ENCODE assay signal across 13 cellular contexts in the genomic region with DNA sequence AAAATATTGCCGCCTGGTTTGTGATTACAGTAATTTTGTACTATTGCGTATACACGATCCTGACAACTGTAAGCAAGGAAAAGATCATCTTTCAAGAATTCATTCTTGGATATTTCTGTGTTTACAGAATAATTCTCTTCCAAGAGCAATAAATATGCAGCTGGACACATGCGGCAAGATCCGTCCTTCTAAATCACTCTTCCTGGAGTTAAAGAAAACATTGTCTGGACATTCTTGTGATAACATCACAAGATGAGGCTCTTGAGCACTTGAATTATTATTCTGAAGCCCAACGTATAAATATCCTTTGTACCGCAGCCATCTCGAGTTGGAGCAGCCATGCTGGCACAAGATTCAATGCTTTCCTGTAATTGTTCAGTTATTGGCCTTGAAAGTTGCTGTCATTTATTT. TPM values are rescaled to one million over a fixed set of nuclear protein-coding genes. Genes with fewer than 3 reads are reported as not detected.
DNase-seq lines count a peak whose midpoint lies in the region; ATAC-seq and TF ChIP-seq lines count a peak whose summit lies in the region.
"Had no signal": no experiment of that assay in that cellular context is flagged by ENCODE, and none has a peak within 500 bp of the region (broad histone marks: within the 10 kb centered on the region; RNA-seq: fewer than 3 reads in every experiment).

No MANE protein-coding gene starts in this region.

- intact Hi-C loops in breast epithelium (cut with DNase I; ENCODE audit: low total_unique reads) (no loop called here), stomach (cut with DNase I; ENCODE audit: low total_unique reads) (no loop called here)

- H3K4me1 ChIP-seq in HEK293 (ENCODE audit: control insufficient read depth, insufficient read depth, low read length) (peaks cover 8% of the 10 kb centered on the region), breast epithelium (peaks cover 0 to 13% of the 10 kb centered on the region in 2 donors), hepatocyte (ENCODE audit: insufficient read depth) (peaks cover 6% of the 10 kb centered on the region), stomach (peaks cover 29 to 98% (median 67%) of the 10 kb centered on the region in 4 donors)

- H3K27ac ChIP-seq in HEK293 (ENCODE audit: extremely low read depth, low read depth, low read length) = peak overlapping the region; percentile 39; the same call in 1 of the 2 replicates
- peak overlapping the region; percentile 69 to 81 for H3K27ac ChIP-seq in breast epithelium
- peak overlapping the region; percentile 51 for H3K27ac ChIP-seq in hepatocyte
- peak overlapping the region in 4 of 5 donors; percentile 48 to 93 (median 84) for H3K27ac ChIP-seq in stomach

- no peak for ATAC-seq in HG03521 (IDR thresholded peaks at IDR 0.05; ENCODE audit: unreplicated experiment)
- ATAC-seq in activated CD4-positive, CD25-positive, alpha-beta regulatory T cell treated with anti-CD3 and anti-CD28 coated beads, Interleukin-2, amount 50 U/mL, for 24 hours = no peak
- ATAC-seq: GM23338 had no signal

- no peaks in the 10 kb centered on the region for H3K9me3 ChIP-seq in HEK293 (ENCODE audit: control insufficient read depth, insufficient read depth, low read depth, low read length)
- no peaks in the 10 kb centered on the region for H3K9me3 ChIP-seq in breast epithelium
- H3K9me3 ChIP-seq in hepatocyte (ENCODE audit: low read depth) = no peaks in the 10 kb centered on the region
- H3K9me3 ChIP-seq in stomach = no peaks in the 10 kb centered on the region

- H3K27me3 ChIP-seq in breast epithelium (no peaks in the 10 kb centered on the region), hepatocyte (no peaks in the 10 kb centered on the region), stomach (no peaks in the 10 kb centered on the region)

- TF ChIP-seq CTCF in HEK293 (tag by site-specific recombination; IDR thresholded peaks at IDR 0.05) (no peak), breast epithelium (IDR thresholded peaks at IDR 0.05) (no peak), hepatocyte (IDR thresholded peaks at IDR 0.05; ENCODE audit: poor library complexity) (no peak), stomach (IDR thresholded peaks at IDR 0.05) (no peak)

- CTCF ChIA-PET in HEK293 (lab: Yijun Ruan, JAX) = interaction anchor here (0.9 kb wide), 1 partner anchor 20 kb away, joined by 6 read pairs; no protein-coding TSS in a partner anchor

- H3K36me3 ChIP-seq in HEK293 (ENCODE audit: control insufficient read depth in 2 of 2, insufficient read depth in 1 of 2, low read length in 2 of 2) (peaks cover 10 to 39% of the 10 kb centered on the region in 2 experiments), breast epithelium (no peaks in the 10 kb centered on the region), hepatocyte (replicated peaks; ENCODE audit: insufficient read depth, low read depth) (no peaks in the 10 kb centered on the region), stomach (peaks cover 11 to 42% (median 22%) of the 10 kb centered on the region in 4 donors)

- no peak for TF ChIP-seq POLR2A in breast epithelium (IDR thresholded peaks at IDR 0.05)
- no peak for TF ChIP-seq POLR2A in stomach (IDR thresholded peaks at IDR 0.05)

- TF ChIP-seq EP300 in stomach (IDR thresholded peaks at IDR 0.05) = no peak

- no peak overlapping the region for H2AFZ ChIP-seq in hepatocyte
- H2AFZ ChIP-seq: GM23338 had no signal

- 53% methylated on average over 8 of the region's 8 CpGs for WGBS in hepatocyte (ENCODE audit: low lambda C conversion rate, missing lambda C conversion rate)
- 49 to 69% (median 62%) methylated on average over 8 of the region's 8 CpGs for WGBS in stomach, 5 donors

- peak overlapping the region; percentile 1 for H3K4me2 ChIP-seq in hepatocyte
- H3K4me2 ChIP-seq: GM23338 had no signal

- POLR2A ChIA-PET in HEK293 (lab: Yijun Ruan, JAX) = interaction anchor here (2.1 to 3.2 kb wide), 2 partner anchors 10 to 15 kb away, joined by 9 to 11 read pairs; a partner anchor contains a TSS

- H4K20me1 ChIP-seq in hepatocyte (ENCODE audit: insufficient read depth, poor library complexity, severe bottlenecking) = no peaks in the 10 kb centered on the region

- peaks cover 14% of the 10 kb centered on the region for H3K79me2 ChIP-seq in hepatocyte

- H3K4me3 ChIP-seq in HEK293 (ENCODE audit: low read depth, low read length) (no peak overlapping the region), breast epithelium (peak overlapping the region in 1 of 3 donors; percentile 25), hepatocyte (no peak overlapping the region), stomach (no peak overlapping the region)
- H3K4me3 ChIP-seq: GM23338, lung had no signal

- DNase-seq in breast epithelium (ENCODE audit: low spot score in 2 of 2) = no peak
- no peak for DNase-seq in hepatocyte (ENCODE audit: low spot score)
- DNase-seq in stomach = no peak
- DNase-seq in DMS79 (lab: John Stamatoyannopoulos, UW) = no peak
- DNase-seq in activated CD4-positive, alpha-beta T cell treated with anti-CD3 and anti-CD28 coated beads, Interleukin-2, amount 50 U/mL, for 4 hours = no peak
- DNase-seq: effector memory CD4-positive, alpha-beta T cell; stimulated activated naive CD4-positive, alpha-beta T cell treated with Interleukin-2 at 50 U/mL for 16 hours; T1000 had no signal

- no peaks in the 10 kb centered on the region for H3K9me2 ChIP-seq in hepatocyte (replicated peaks; ENCODE audit: insufficient read depth)

TF ChIP-seq in HEK293, 187 proteins besides CTCF, POLR2A, EP300 and RAD21 (continues in another document):
- TF ChIP-seq, protein P1, sequence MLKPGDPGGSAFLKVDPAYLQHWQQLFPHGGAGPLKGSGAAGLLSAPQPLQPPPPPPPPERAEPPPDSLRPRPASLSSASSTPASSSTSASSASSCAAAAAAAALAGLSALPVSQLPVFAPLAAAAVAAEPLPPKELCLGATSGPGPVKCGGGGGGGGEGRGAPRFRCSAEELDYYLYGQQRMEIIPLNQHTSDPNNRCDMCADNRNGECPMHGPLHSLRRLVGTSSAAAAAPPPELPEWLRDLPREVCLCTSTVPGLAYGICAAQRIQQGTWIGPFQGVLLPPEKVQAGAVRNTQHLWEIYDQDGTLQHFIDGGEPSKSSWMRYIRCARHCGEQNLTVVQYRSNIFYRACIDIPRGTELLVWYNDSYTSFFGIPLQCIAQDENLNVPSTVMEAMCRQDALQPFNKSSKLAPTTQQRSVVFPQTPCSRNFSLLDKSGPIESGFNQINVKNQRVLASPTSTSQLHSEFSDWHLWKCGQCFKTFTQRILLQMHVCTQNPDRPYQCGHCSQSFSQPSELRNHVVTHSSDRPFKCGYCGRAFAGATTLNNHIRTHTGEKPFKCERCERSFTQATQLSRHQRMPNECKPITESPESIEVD (tag by site-specific recombination; IDR thresholded peaks at IDR 0.05) = peak; percentile 78
- peak; percentile 63 for TF ChIP-seq ZIC2 (tag by site-specific recombination; IDR thresholded peaks at IDR 0.05)
- no peak for TF ChIP-seq ZNF792 (tag by site-specific recombination; IDR thresholded peaks at IDR 0.05)
- TF ChIP-seq ZNF239 (tag by site-specific recombination; IDR thresholded peaks at IDR 0.05) = no peak
- TF ChIP-seq ZEB2 (tag by site-specific recombination; IDR thresholded peaks at IDR 0.05) = peak; percentile 69; the same call in 1 of the 2 replicates
- TF ChIP-seq ZNF629 (tag by site-specific recombination; IDR thresholded peaks at IDR 0.05) = peak; percentile 77
- TF ChIP-seq, protein P2, sequence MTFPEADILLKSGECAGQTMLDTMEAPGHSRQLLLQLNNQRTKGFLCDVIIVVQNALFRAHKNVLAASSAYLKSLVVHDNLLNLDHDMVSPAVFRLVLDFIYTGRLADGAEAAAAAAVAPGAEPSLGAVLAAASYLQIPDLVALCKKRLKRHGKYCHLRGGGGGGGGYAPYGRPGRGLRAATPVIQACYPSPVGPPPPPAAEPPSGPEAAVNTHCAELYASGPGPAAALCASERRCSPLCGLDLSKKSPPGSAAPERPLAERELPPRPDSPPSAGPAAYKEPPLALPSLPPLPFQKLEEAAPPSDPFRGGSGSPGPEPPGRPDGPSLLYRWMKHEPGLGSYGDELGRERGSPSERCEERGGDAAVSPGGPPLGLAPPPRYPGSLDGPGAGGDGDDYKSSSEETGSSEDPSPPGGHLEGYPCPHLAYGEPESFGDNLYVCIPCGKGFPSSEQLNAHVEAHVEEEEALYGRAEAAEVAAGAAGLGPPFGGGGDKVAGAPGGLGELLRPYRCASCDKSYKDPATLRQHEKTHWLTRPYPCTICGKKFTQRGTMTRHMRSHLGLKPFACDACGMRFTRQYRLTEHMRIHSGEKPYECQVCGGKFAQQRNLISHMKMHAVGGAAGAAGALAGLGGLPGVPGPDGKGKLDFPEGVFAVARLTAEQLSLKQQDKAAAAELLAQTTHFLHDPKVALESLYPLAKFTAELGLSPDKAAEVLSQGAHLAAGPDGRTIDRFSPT (tag by site-specific recombination; IDR thresholded peaks at IDR 0.05) = peak; percentile 37; the same call in 1 of the 2 replicates
- 0 out of 2 replicates have a peak, but pooled peaks have one; percentile 22 for TF ChIP-seq ZNF366 (tag by site-specific recombination; conservative IDR thresholded peaks at IDR 0.05)
- TF ChIP-seq ZNF596 (tag by site-specific recombination; IDR thresholded peaks at IDR 0.05) = no peak
- TF ChIP-seq, protein P3, sequence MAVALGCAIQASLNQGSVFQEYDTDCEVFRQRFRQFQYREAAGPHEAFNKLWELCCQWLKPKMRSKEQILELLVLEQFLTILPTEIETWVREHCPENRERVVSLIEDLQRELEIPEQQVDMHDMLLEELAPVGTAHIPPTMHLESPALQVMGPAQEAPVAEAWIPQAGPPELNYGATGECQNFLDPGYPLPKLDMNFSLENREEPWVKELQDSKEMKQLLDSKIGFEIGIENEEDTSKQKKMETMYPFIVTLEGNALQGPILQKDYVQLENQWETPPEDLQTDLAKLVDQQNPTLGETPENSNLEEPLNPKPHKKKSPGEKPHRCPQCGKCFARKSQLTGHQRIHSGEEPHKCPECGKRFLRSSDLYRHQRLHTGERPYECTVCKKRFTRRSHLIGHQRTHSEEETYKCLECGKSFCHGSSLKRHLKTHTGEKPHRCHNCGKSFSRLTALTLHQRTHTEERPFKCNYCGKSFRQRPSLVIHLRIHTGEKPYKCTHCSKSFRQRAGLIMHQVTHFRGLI (tag by site-specific recombination; IDR thresholded peaks at IDR 0.05) = peak; percentile 87

RNA-seq across cellular contexts. Expression of a gene that starts 9.9 kb away (rescaled TPM):
- 100 to 1,000 TPM in 1 of 3 donors, 10 to 100 TPM in 2; 20.0 to 128 (median 98.2) TPM for total RNA-seq in breast epithelium
- 17.9 and 19.7 TPM in 2 replicates for total RNA-seq in hepatocyte
- polyA plus RNA-seq in hepatocyte = 18.8 and 22.3 TPM in 2 replicates
- 100 to 1,000 TPM in 1 of 5 donors, 10 to 100 TPM in 4; 42.3 to 118 (median 57.1) TPM for total RNA-seq in stomach
- polyA plus RNA-seq in stomach = 100 to 1,000 TPM in 1 of 3 donors, 10 to 100 TPM in 2; 45.7 to 240 (median 84.2) TPM

RNA-seq across cellular contexts. Expression of a gene that starts 51.6 kb away (rescaled TPM):
- total RNA-seq in breast epithelium (10 to 100 TPM; 20.0 to 31.6 (median 23.0) TPM), hepatocyte (16.3 and 19.6 TPM in 2 replicates), stomach (10 to 100 TPM; 10.5 to 22.0 (median 11.3) TPM)
- polyA plus RNA-seq in hepatocyte (13.5 and 16.9 TPM in 2 replicates), stomach (10 to 100 TPM in 1 of 3 donors, 1 to 10 TPM in 2; 6.3 to 11.2 (median 7.0) TPM)

RNA-seq across cellular contexts. Expression of a gene that starts 59.4 kb away (rescaled TPM):
- 10 to 100 TPM; 24.6 to 29.8 (median 28.5) TPM for total RNA-seq in breast epithelium
- 17.7 and 18.3 TPM in 2 replicates for total RNA-seq in hepatocyte
- polyA plus RNA-seq in hepatocyte = 10.4 and 11.0 TPM in 2 replicates
- total RNA-seq in stomach = 10 to 100 TPM; 13.4 to 35.7 (median 28.1) TPM
- 10 to 100 TPM in 1 of 3 donors, 1 to 10 TPM in 2; 4.9 to 11.6 (median 8.3) TPM for polyA plus RNA-seq in stomach
